Comparison of ENCODE assay signal across 18 cellular contexts in genomic region chr1:56453722-56454078, GRCh38.
DNase-seq lines count a peak whose midpoint lies in the region; ATAC-seq and TF ChIP-seq lines count a peak whose summit lies in the region.
"Had no signal": no experiment of that assay in that cellular context is flagged by ENCODE, and none has a peak within 500 bp of the region (broad histone marks: within the 10 kb centered on the region; RNA-seq: fewer than 3 reads in every experiment).

No MANE protein-coding gene starts in this region.

- H4K20me1 ChIP-seq in GM23338 (replicated peaks; ENCODE audit: insufficient read depth) = no peaks in the 10 kb centered on the region

- H2BK5ac ChIP-seq in mesenchymal stem cell (ENCODE audit: low read depth, low read length, poor library complexity, severe bottlenecking) = no peak overlapping the region

- H3K4me2 ChIP-seq in GM23338 (peak overlapping the region; percentile 14; the same call in 1 of the 2 replicates), mesenchymal stem cell (ENCODE audit: low read length, poor library complexity, severe bottlenecking) (no peak overlapping the region)
- H3K4me2 ChIP-seq: A549 had no signal

- no peak overlapping the region for H2AK5ac ChIP-seq in mesenchymal stem cell (ENCODE audit: low read length, severe bottlenecking)

- DNase-seq in GM23338 (ENCODE audit: low spot score) (peak; percentile 52), mesenchymal stem cell (no peak), sigmoid colon (no peak), NCI-H1694 (lab: John Stamatoyannopoulos, UW) (no peak), COR-L47 (lab: John Stamatoyannopoulos, UW) (no peak)
- DNase-seq: GOT3, HFFc6, Kasumi-1, NCI-H1417 treated with DMSO at 0.1 percent for 48 hours, NCI-H2029 treated with DMSO at 0.1 percent for 48 hours, NCI-H524, SJCRH30 had no signal

- peak overlapping the region; percentile 56 for H3K9ac ChIP-seq in mesenchymal stem cell (ENCODE audit: low read length)

- no peak overlapping the region for H4K91ac ChIP-seq in mesenchymal stem cell (ENCODE audit: low read length)

- peaks cover 3% of the 10 kb centered on the region; the same call in 1 of the 2 replicates for H3K9me2 ChIP-seq in GM23338 (ENCODE audit: insufficient read depth)

- peak overlapping the region; percentile 37 for H2BK15ac ChIP-seq in mesenchymal stem cell (ENCODE audit: low read depth, poor library complexity, severe bottlenecking)

- H3K27ac ChIP-seq in GM23338 (ENCODE audit: low read depth) (no peak overlapping the region), mesenchymal stem cell (ENCODE audit: low read length, poor library complexity, severe bottlenecking) (no peak overlapping the region), sigmoid colon (peak overlapping the region in 3 of 4 donors; percentile 60 to 72 (median 61))
- H3K27ac ChIP-seq: C4-2B, SJCRH30 had no signal

- no peak for TF ChIP-seq EP300 in sigmoid colon (IDR thresholded peaks at IDR 0.05)

- H4K8ac ChIP-seq in mesenchymal stem cell (ENCODE audit: low read length) = no peak overlapping the region

- no peaks in the 10 kb centered on the region for H3K79me2 ChIP-seq in GM23338 (replicated peaks; ENCODE audit: insufficient read depth)

- no peak overlapping the region for H3K23ac ChIP-seq in mesenchymal stem cell (ENCODE audit: low read length in 2 of 2)

- H3K27me3 ChIP-seq in GM23338 (ENCODE audit: insufficient read depth) (no peaks in the 10 kb centered on the region), mesenchymal stem cell (ENCODE audit: control insufficient read depth in 1 of 2, insufficient read depth in 1 of 2, low read length in 2 of 2) (no peaks in the 10 kb centered on the region), sigmoid colon (no peaks in the 10 kb centered on the region)

- H3K36me3 ChIP-seq in GM23338 (ENCODE audit: insufficient read depth) = no peaks in the 10 kb centered on the region
- no peaks in the 10 kb centered on the region for H3K36me3 ChIP-seq in mesenchymal stem cell (ENCODE audit: control insufficient read depth in 1 of 2, insufficient read depth in 2 of 2, low read depth in 1 of 2, low read length in 2 of 2)
- H3K36me3 ChIP-seq in sigmoid colon = no peaks in the 10 kb centered on the region
- H3K36me3 ChIP-seq: SJCRH30 had no signal

- H3K27ac Mint-ChIP-seq in GM23338 (peak overlapping the region; percentile 53; the same call in 1 of the 2 replicates), brain (peak overlapping the region in 3 of 5 experiments; percentile 12 to 65 (median 44))
- H3K27ac Mint-ChIP-seq: HFFc6 had no signal

- H3K79me1 ChIP-seq in mesenchymal stem cell (replicated peaks; ENCODE audit: low read length, poor library complexity, severe bottlenecking) = no peaks in the 10 kb centered on the region

- H2AFZ ChIP-seq in GM23338 (no peak overlapping the region), mesenchymal stem cell (ENCODE audit: low read depth, low read length) (no peak overlapping the region)

- H3K4ac ChIP-seq in mesenchymal stem cell (ENCODE audit: low read depth in 1 of 2, low read length in 2 of 2) = no peak overlapping the region

- TF ChIP-seq CTCF in GM23338 (conservative IDR thresholded peaks at IDR 0.05; ENCODE audit: low read depth in 2 of 2) = peak in 1 of 2 experiments; percentile 16; a peak in 1 of 4 replicates
- TF ChIP-seq CTCF in brain (conservative IDR thresholded peaks at IDR 0.05) = no peak
- no peak for TF ChIP-seq CTCF in sigmoid colon (IDR thresholded peaks at IDR 0.05)

- H3K4me3 Mint-ChIP-seq in GM23338 = peak overlapping the region; percentile 37; the same call in 2 of the 3 replicates
- no peak overlapping the region for H3K4me3 Mint-ChIP-seq in brain
- H3K4me3 Mint-ChIP-seq: HFFc6 had no signal

- H3K4me1 ChIP-seq in GM23338 (ENCODE audit: insufficient read depth) (peaks cover 23% of the 10 kb centered on the region), mesenchymal stem cell (ENCODE audit: control insufficient read depth, insufficient read depth, low read depth, low read length) (peaks cover 2% of the 10 kb centered on the region), sigmoid colon (peaks cover 0 to 28% (median 22%) of the 10 kb centered on the region in 4 donors)
- H3K4me1 ChIP-seq: SJCRH30 had no signal

- H3F3A ChIP-seq in GM23338 (replicated peaks; ENCODE audit: low read depth) = peaks cover 3% of the 10 kb centered on the region; the same call in 1 of the 2 replicates

- H3K9me3 ChIP-seq in mesenchymal stem cell (ENCODE audit: control insufficient read depth, low read length) = no peaks in the 10 kb centered on the region
- no peaks in the 10 kb centered on the region for H3K9me3 ChIP-seq in sigmoid colon
- H3K9me3 ChIP-seq: A549, SJCRH30 had no signal

- H3K9me3 Mint-ChIP-seq in GM23338 (no peaks in the 10 kb centered on the region), brain (no peaks in the 10 kb centered on the region)

- intact Hi-C loops in sigmoid colon (cut with DNase I) = loop anchor here (5.0 kb wide), 1 partner anchor 306 kb away; no protein-coding TSS in a partner anchor

- H3K4me3 ChIP-seq in GM23338 (peak overlapping the region; percentile 0; the same call in 1 of the 2 replicates), mesenchymal stem cell (ENCODE audit: insufficient read depth in 1 of 2, low read depth in 1 of 2, low read length in 2 of 2) (no peak overlapping the region), sigmoid colon (no peak overlapping the region)
- H3K4me3 ChIP-seq: A549, GM12878, SJCRH30 had no signal

- no peak overlapping the region for H2BK120ac ChIP-seq in mesenchymal stem cell (ENCODE audit: low read depth, low read length)

- TF ChIP-seq POLR2A in sigmoid colon (IDR thresholded peaks at IDR 0.05) = no peak

- H3K27me3 Mint-ChIP-seq in GM23338 (ENCODE audit: insufficient read depth, low read depth, poor library complexity) (peaks cover 11% of the 10 kb centered on the region), brain (no peaks in the 10 kb centered on the region)

- no peak overlapping the region for H3K14ac ChIP-seq in mesenchymal stem cell (ENCODE audit: low read length in 2 of 2)

- no peak overlapping the region for H3K18ac ChIP-seq in mesenchymal stem cell (ENCODE audit: low read depth in 1 of 2, low read length in 2 of 2)

- no peaks in the 10 kb centered on the region for H3K36me3 Mint-ChIP-seq in GM23338 (ENCODE audit: low read depth)
- H3K36me3 Mint-ChIP-seq in brain = no peaks in the 10 kb centered on the region

- H3K4me1 Mint-ChIP-seq in GM23338 = peaks cover 49% of the 10 kb centered on the region
- peaks cover 33% of the 10 kb centered on the region for H3K4me1 Mint-ChIP-seq in brain

- peak overlapping the region in 1 of 2 experiments; percentile 52 for H2BK12ac ChIP-seq in mesenchymal stem cell (ENCODE audit: low read length in 2 of 2)

- WGBS in mesenchymal stem cell = 95% methylated on average over 5 of the region's 6 CpGs
- 93 to 96% methylated on average over 6 of the region's 6 CpGs for WGBS in sigmoid colon, 2 donors

- ATAC-seq in GM23338 = peak; percentile 21
- ATAC-seq in HG03097 (IDR thresholded peaks at IDR 0.05; ENCODE audit: low FRiP score, unreplicated experiment) = no peak
- ATAC-seq in GM19467 (IDR thresholded peaks at IDR 0.05; ENCODE audit: unreplicated experiment) = no peak
- ATAC-seq: A549 had no signal

Comparison
In these comparisons a context has a peak if more than half of its experiments do, and no peak if none do; other contexts are left out.
1. H3K27ac ChIP-seq: peak in sigmoid colon (3 of 4); none in GM23338 (single experiment) and mesenchymal stem cell (single experiment).